ENCODE assay signal across 8 cellular contexts in the genomic region with DNA sequence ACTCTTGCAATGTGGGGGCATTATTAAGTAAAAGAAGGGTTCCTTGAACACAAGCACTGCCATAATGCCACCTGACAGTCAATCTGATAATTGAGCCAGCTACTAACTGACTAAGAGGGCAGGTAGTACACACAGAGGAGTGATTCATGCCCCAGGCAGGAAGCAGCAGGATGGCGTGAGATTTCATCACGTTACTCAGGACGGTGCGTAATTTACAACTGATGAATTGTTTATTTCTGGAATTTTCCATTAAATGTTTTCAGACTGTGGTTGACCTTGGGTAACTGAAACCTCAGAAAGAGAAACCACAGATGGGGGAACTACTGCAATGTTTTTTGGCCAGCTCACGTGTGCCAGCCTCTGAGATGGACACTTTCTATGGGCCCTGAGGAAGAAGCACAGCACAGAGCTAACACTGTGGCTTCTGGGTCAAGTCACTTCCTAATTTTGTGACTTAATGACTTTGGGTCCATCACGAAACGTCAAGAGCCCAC. TPM values are rescaled to one million over a fixed set of nuclear protein-coding genes. Genes with fewer than 3 reads are reported as not detected.
DNase-seq lines count a peak whose midpoint lies in the region; ATAC-seq and TF ChIP-seq lines count a peak whose summit lies in the region.

No MANE protein-coding gene starts in this region.

- peak; percentile 15 for DNase-seq in DMS53 (lab: John Stamatoyannopoulos, UW)
- DNase-seq in DMS53 treated with DMSO at 0.1 percent for 48 hours (lab: John Stamatoyannopoulos, UW; ENCODE audit: unreplicated experiment) = no peak
- peak; percentile 87 for DNase-seq in RWPE2 (ENCODE audit: low spot score)
- DNase-seq in activated naive CD8-positive, alpha-beta T cell treated with anti-CD3 and anti-CD28 coated beads for 36 hours = peak; percentile 66
- peak; percentile 31 for DNase-seq in mucosa of gallbladder (ENCODE audit: low spot score)
- DNase-seq in NCI-H526 (lab: John Stamatoyannopoulos, UW) = no peak
- DNase-seq in cortex of kidney (lab: John Stamatoyannopoulos, UW) = no peak

- no peak overlapping the region for H3K4me3 ChIP-seq in RWPE2 (ENCODE audit: severe bottlenecking)

- H3K27ac Mint-ChIP-seq in activated naive CD8-positive, alpha-beta T cell treated with anti-CD3 and anti-CD28 coated beads for 36 hours = peak overlapping the region; percentile 95

- H3K27me3 Mint-ChIP-seq in activated naive CD8-positive, alpha-beta T cell treated with anti-CD3 and anti-CD28 coated beads for 36 hours = peaks cover 5% of the 10 kb centered on the region

- peak overlapping the region; percentile 85 for H3K27ac ChIP-seq in RWPE2 (ENCODE audit: poor library complexity, severe bottlenecking)

- H3K27me3 ChIP-seq in RWPE2 (ENCODE audit: insufficient read depth, poor library complexity, severe bottlenecking) = no peaks in the 10 kb centered on the region

- peak; percentile 78 for ATAC-seq in HG03095 (IDR thresholded peaks at IDR 0.05; ENCODE audit: unreplicated experiment)
- peak; percentile 97 for ATAC-seq in RWPE2 (ENCODE audit: low read depth)

- peaks cover 32% of the 10 kb centered on the region for H3K4me1 ChIP-seq in RWPE2 (ENCODE audit: insufficient read depth, poor library complexity, severe bottlenecking)

- no peak for TF ChIP-seq CTCF in RWPE2 (IDR thresholded peaks at IDR 0.05; ENCODE audit: poor library complexity, severe bottlenecking)

- peak overlapping the region; percentile 62 for H3K4me3 Mint-ChIP-seq in activated naive CD8-positive, alpha-beta T cell treated with anti-CD3 and anti-CD28 coated beads for 36 hours

- peaks cover 6% of the 10 kb centered on the region for H3K9me3 Mint-ChIP-seq in activated naive CD8-positive, alpha-beta T cell treated with anti-CD3 and anti-CD28 coated beads for 36 hours

- peaks cover 14% of the 10 kb centered on the region for H3K36me3 Mint-ChIP-seq in activated naive CD8-positive, alpha-beta T cell treated with anti-CD3 and anti-CD28 coated beads for 36 hours

- no peaks in the 10 kb centered on the region for H3K36me3 ChIP-seq in RWPE2 (ENCODE audit: low read depth)

- peaks cover 33% of the 10 kb centered on the region for H3K4me1 Mint-ChIP-seq in activated naive CD8-positive, alpha-beta T cell treated with anti-CD3 and anti-CD28 coated beads for 36 hours

- no peaks in the 10 kb centered on the region for H3K9me3 ChIP-seq in RWPE2 (ENCODE audit: severe bottlenecking)

RNA-seq across cellular contexts. Expression of a gene that starts 46.7 kb away (rescaled TPM):
- 1 to 10 TPM; 1.5 TPM for total RNA-seq in activated naive CD8-positive, alpha-beta T cell treated with anti-CD3 and anti-CD28 coated beads for 36 hours
- 5.1 TPM for total RNA-seq in mucosa of gallbladder

RNA-seq across cellular contexts. Expression of a gene that starts 46.9 kb away (rescaled TPM):
- 10 to 100 TPM; 25.8 to 27.1 TPM for total RNA-seq in activated naive CD8-positive, alpha-beta T cell treated with anti-CD3 and anti-CD28 coated beads for 36 hours
- total RNA-seq in mucosa of gallbladder = 23.0 TPM

Comparison
In these comparisons a context has a peak if more than half of its experiments do, and no peak if none do; other contexts are left out.
1. DNase-seq: peak in DMS53 (single experiment), RWPE2 (single experiment), activated naive CD8-positive, alpha-beta T cell treated with anti-CD3 and anti-CD28 coated beads for 36 hours (single experiment) and mucosa of gallbladder (single experiment); none in DMS53 treated with DMSO at 0.1 percent for 48 hours (single experiment), NCI-H526 (0 of 2) and cortex of kidney (single experiment).